In genomic region chr6:139744038-139744437, GRCh38 we compare ENCODE assay signal across 23 cellular contexts.
A peak's percentile ranks its signal among the peaks of the same experiment; 100 is the strongest.
DNase-seq lines count a peak whose midpoint lies in the region; ATAC-seq, FAIRE-seq and TF ChIP-seq lines count a peak whose summit lies in the region.
"Had no signal": no experiment of that assay in that cellular context is flagged by ENCODE, and none has a peak within 500 bp of the region (broad histone marks: within the 10 kb centered on the region; RNA-seq: fewer than 3 reads in every experiment).

No MANE protein-coding gene starts in this region.

- in situ Hi-C loops in brain microvascular endothelial cell (cut with HindIII; ENCODE audit: low pct_ligation_motif_present, low sequenced_read_pairs), result no loop called here

- no peaks in the 10 kb centered on the region for H3K27me3 Mint-ChIP-seq in HFFc6 (ENCODE audit: insufficient read depth)
- H3K27me3 Mint-ChIP-seq: memory B cell had no signal

- H3K9me3 ChIP-seq in small intestine (ENCODE audit: control insufficient read depth, low read depth), result no peaks in the 10 kb centered on the region
- H3K9me3 ChIP-seq: colonic mucosa, prostate gland, sigmoid colon, tibial artery had no signal

- H3K4me3 Mint-ChIP-seq in HFFc6, result no peak overlapping the region
- H3K4me3 Mint-ChIP-seq: activated CD4-positive, alpha-beta T cell treated with anti-CD3 and anti-CD28 coated beads, Interleukin-2, amount 10 ng/mL, durations not matched to agents 7 days and 5 days; activated CD8-positive, alpha-beta memory T cell treated with anti-CD3 and anti-CD28 coated beads, Interleukin-2, amount 10 ng/mL, durations not matched to agents 7 days and 5 days; activated naive CD4-positive, alpha-beta T cell treated with anti-CD3 and anti-CD28 coated beads for 36 hours; memory B cell; stimulated activated naive CD8-positive, alpha-beta T cell treated with anti-CD3 and anti-CD28 coated beads, Interleukin-15, Interleukin-2, amounts not matched to agents 100 ng/mL and 50 ng/mL, for 24 hours had no signal

- peaks cover 77% of the 10 kb centered on the region for H3K4me1 Mint-ChIP-seq in HFFc6 (ENCODE audit: low read depth)
- H3K4me1 Mint-ChIP-seq: activated CD4-positive, alpha-beta T cell treated with anti-CD3 and anti-CD28 coated beads, Interleukin-2, amount 10 ng/mL, durations not matched to agents 7 days and 5 days; activated CD8-positive, alpha-beta memory T cell treated with anti-CD3 and anti-CD28 coated beads, Interleukin-2, amount 10 ng/mL, durations not matched to agents 7 days and 5 days; memory B cell had no signal

- WGBS in small intestine, 3 donors, result 56 to 84% (median 69%) methylated on average over 2 of the region's 2 CpGs

- peaks cover 0 to 6% of the 10 kb centered on the region in 2 donors for H3K4me1 ChIP-seq in small intestine (ENCODE audit: control insufficient read depth in 2 of 2, insufficient read depth in 1 of 2, low read depth in 1 of 2, low read length in 1 of 2)
- H3K4me1 ChIP-seq: colonic mucosa, prostate gland had no signal

- no peak overlapping the region for H3K4me3 ChIP-seq in brain microvascular endothelial cell (ENCODE audit: low read depth, low read length)
- no peak overlapping the region for H3K4me3 ChIP-seq in small intestine (ENCODE audit: low read depth in 1 of 2, low read length in 2 of 2)
- H3K4me3 ChIP-seq: colonic mucosa, prostate gland, sigmoid colon, tibial artery had no signal

- no peaks in the 10 kb centered on the region for H3K36me3 ChIP-seq in brain microvascular endothelial cell (replicated peaks)
- no peaks in the 10 kb centered on the region for H3K36me3 ChIP-seq in small intestine (ENCODE audit: control insufficient read depth in 2 of 2, insufficient read depth in 2 of 2, low read length in 2 of 2)
- H3K36me3 ChIP-seq: colonic mucosa, prostate gland, sigmoid colon, tibial artery, WERI-Rb-1 had no signal

- ATAC-seq in left colon (peak; percentile 23), HG03175 (IDR thresholded peaks at IDR 0.05; ENCODE audit: unreplicated experiment) (no peak)
- ATAC-seq: activated CD8-positive, alpha-beta memory T cell treated with anti-CD3 and anti-CD28 coated beads, Interleukin-2, amount 10 ng/mL, durations not matched to agents 7 days and 5 days had no signal

- H3K27ac ChIP-seq in brain microvascular endothelial cell, result peak overlapping the region; percentile 21
- peak overlapping the region; percentile 27 to 42 for H3K27ac ChIP-seq in small intestine (ENCODE audit: low read depth in 1 of 2, low read length in 1 of 2)
- H3K27ac ChIP-seq: prostate gland, sigmoid colon, tibial artery, WERI-Rb-1 had no signal

- peak overlapping the region; percentile 81 for H3K27ac Mint-ChIP-seq in HFFc6
- H3K27ac Mint-ChIP-seq: activated CD4-positive, alpha-beta T cell treated with anti-CD3 and anti-CD28 coated beads, Interleukin-2, amount 10 ng/mL, durations not matched to agents 7 days and 5 days; activated CD8-positive, alpha-beta memory T cell treated with anti-CD3 and anti-CD28 coated beads, Interleukin-2, amount 10 ng/mL, durations not matched to agents 7 days and 5 days; activated naive CD4-positive, alpha-beta T cell treated with anti-CD3 and anti-CD28 coated beads for 36 hours; memory B cell; stimulated activated naive CD8-positive, alpha-beta T cell treated with anti-CD3 and anti-CD28 coated beads, Interleukin-15, Interleukin-2, amounts not matched to agents 100 ng/mL and 50 ng/mL, for 24 hours had no signal

- DNase-seq in HFFc6, result no peak
- no peak for DNase-seq in brain microvascular endothelial cell
- DNase-seq in left colon, result no peak
- DNase-seq in small intestine, result no peak
- no peak for DNase-seq in activated CD8-positive, alpha-beta memory T cell treated with anti-CD3 and anti-CD28 coated beads, Interleukin-2, amount 50 U/mL, for 4 hours
- DNase-seq in NCI-H774 (lab: John Stamatoyannopoulos, UW), result no peak
- DNase-seq: activated CD4-positive, alpha-beta T cell treated with anti-CD3 and anti-CD28 coated beads, Interleukin-2, amount 10 ng/mL, durations not matched to agents 7 days and 5 days; activated CD8-positive, alpha-beta memory T cell treated with anti-CD3 and anti-CD28 coated beads, Interleukin-2, amount 10 ng/mL, durations not matched to agents 7 days and 5 days; activated naive CD4-positive, alpha-beta T cell treated with anti-CD3 and anti-CD28 coated beads for 36 hours; colonic mucosa; effector CD8-positive, alpha-beta T cell; foreskin melanocyte; GOT3; NCI-H1436; NCI-H2107; NCI-H748 treated with DMSO at 0.1 percent for 48 hours; sigmoid colon; tibial artery; WERI-Rb-1 had no signal

- no peak for TF ChIP-seq CTCF in HFFc6 (IDR thresholded peaks at IDR 0.05)
- TF ChIP-seq CTCF in brain microvascular endothelial cell (IDR thresholded peaks at IDR 0.05; ENCODE audit: low read depth, low read length, missing control alignments), result no peak

- no peaks in the 10 kb centered on the region for H3K9me3 Mint-ChIP-seq in HFFc6
- H3K9me3 Mint-ChIP-seq: activated CD4-positive, alpha-beta T cell treated with anti-CD3 and anti-CD28 coated beads, Interleukin-2, amount 10 ng/mL, durations not matched to agents 7 days and 5 days; activated naive CD4-positive, alpha-beta T cell treated with anti-CD3 and anti-CD28 coated beads for 36 hours; memory B cell; stimulated activated naive CD8-positive, alpha-beta T cell treated with anti-CD3 and anti-CD28 coated beads, Interleukin-15, Interleukin-2, amounts not matched to agents 100 ng/mL and 50 ng/mL, for 24 hours had no signal

- peaks cover 21% of the 10 kb centered on the region for H3K36me3 Mint-ChIP-seq in HFFc6 (ENCODE audit: low read depth)
- H3K36me3 Mint-ChIP-seq: activated CD8-positive, alpha-beta memory T cell treated with anti-CD3 and anti-CD28 coated beads, Interleukin-2, amount 10 ng/mL, durations not matched to agents 7 days and 5 days; memory B cell had no signal

- intact Hi-C loops in left colon (cut with DNase I, micrococcal nuclease), result no loop called here

- no peaks in the 10 kb centered on the region for H3K27me3 ChIP-seq in brain microvascular endothelial cell (replicated peaks)
- no peaks in the 10 kb centered on the region for H3K27me3 ChIP-seq in small intestine (ENCODE audit: control insufficient read depth in 2 of 2, insufficient read depth in 2 of 2, low read length in 2 of 2)
- H3K27me3 ChIP-seq: colonic mucosa, sigmoid colon, tibial artery had no signal

- no peak for FAIRE-seq in small intestine (lab: Jason Lieb, UNC)
